Comparison of ENCODE assay signal across 21 cellular contexts in genomic region chr3:52117537-52117936, GRCh38. TPM values are rescaled to one million over a fixed set of nuclear protein-coding genes. Genes with fewer than 3 reads are reported as not detected.
A peak's percentile ranks its signal among the peaks of the same experiment; 100 is the strongest.
DNase-seq lines count a peak whose midpoint lies in the region; ATAC-seq and TF ChIP-seq lines count a peak whose summit lies in the region.
"Had no signal": no experiment of that assay in that cellular context is flagged by ENCODE, and none has a peak within 500 bp of the region (broad histone marks: within the 10 kb centered on the region; RNA-seq: fewer than 3 reads in every experiment).

No MANE protein-coding gene starts in this region.

- TF ChIP-seq POLR2A in body of pancreas (IDR thresholded peaks at IDR 0.05) = no peak

- 80 to 88% methylated on average over 4 of the region's 4 CpGs for WGBS in body of pancreas, 2 donors

- H3K9me3 ChIP-seq in BLaER1 = no peaks in the 10 kb centered on the region
- no peaks in the 10 kb centered on the region for H3K9me3 ChIP-seq in body of pancreas
- H3K9me3 ChIP-seq: A549, HAP-1 had no signal

- H3K27me3 ChIP-seq in BLaER1 (no peaks in the 10 kb centered on the region), body of pancreas (no peaks in the 10 kb centered on the region)

- H3K4me1 ChIP-seq in BLaER1 (peaks cover 64% of the 10 kb centered on the region), body of pancreas (no peaks in the 10 kb centered on the region)
- H3K4me1 ChIP-seq: A549, HAP-1 had no signal

- peak overlapping the region; percentile 92 for H3K27ac Mint-ChIP-seq in dendritic cell treated with granulocyte-macrophage colony-stimulating factor and Interleukin-4, amounts not matched to agents 40 ng/mL and 50 ng/mL, for 4 days
- H3K27ac Mint-ChIP-seq: B cell; CD4-positive, CD25-positive, alpha-beta regulatory T cell; GM23338 had no signal

- TF ChIP-seq CTCF in body of pancreas (IDR thresholded peaks at IDR 0.05) = no peak

- H3K27me3 Mint-ChIP-seq in dendritic cell treated with granulocyte-macrophage colony-stimulating factor and Interleukin-4, amounts not matched to agents 40 ng/mL and 50 ng/mL, for 4 days = no peaks in the 10 kb centered on the region
- H3K27me3 Mint-ChIP-seq: B cell; CD4-positive, CD25-positive, alpha-beta regulatory T cell had no signal

- H3K4me3 ChIP-seq in BLaER1 (no peak overlapping the region), body of pancreas (no peak overlapping the region)
- H3K4me3 ChIP-seq: A549, GM23338, HAP-1 had no signal

- ATAC-seq in body of pancreas (no peak), HG02798 (IDR thresholded peaks at IDR 0.05; ENCODE audit: poor library complexity, unreplicated experiment) (no peak)
- ATAC-seq: A549, GM23338, Right ventricle myocardium inferior had no signal

- no peaks in the 10 kb centered on the region for H3K36me3 Mint-ChIP-seq in dendritic cell treated with granulocyte-macrophage colony-stimulating factor and Interleukin-4, amounts not matched to agents 40 ng/mL and 50 ng/mL, for 4 days (ENCODE audit: low read depth)
- H3K36me3 Mint-ChIP-seq: CD4-positive, CD25-positive, alpha-beta regulatory T cell had no signal

- H3K9ac ChIP-seq in BLaER1 = 0 out of 2 replicates have a peak overlapping the region, but pooled peaks have one; percentile 12
- H3K9ac ChIP-seq: KMS-11 had no signal

- H3K27ac ChIP-seq in BLaER1 = peak overlapping the region; percentile 38
- no peak overlapping the region for H3K27ac ChIP-seq in body of pancreas
- H3K27ac ChIP-seq: A549, KMS-11 had no signal

- H3K9me3 Mint-ChIP-seq in dendritic cell treated with granulocyte-macrophage colony-stimulating factor and Interleukin-4, amounts not matched to agents 40 ng/mL and 50 ng/mL, for 4 days = no peaks in the 10 kb centered on the region
- H3K9me3 Mint-ChIP-seq: CD4-positive, CD25-positive, alpha-beta regulatory T cell; GM23338 had no signal

- H4K20me1 ChIP-seq in BLaER1 = no peaks in the 10 kb centered on the region

- intact Hi-C loops in dendritic cell treated with granulocyte-macrophage colony-stimulating factor and Interleukin-4, amounts not matched to agents 40 ng/mL and 50 ng/mL, for 4 days (cut with micrococcal nuclease) = no loop called here
- intact Hi-C loops in body of pancreas (cut with DNase I) = no loop called here

- peak overlapping the region; percentile 95 for H3K4me2 ChIP-seq in BLaER1
- H3K4me2 ChIP-seq: A549, GM23338, KMS-11 had no signal

- H3K36me3 ChIP-seq in BLaER1 = peaks cover 68% of the 10 kb centered on the region
- no peaks in the 10 kb centered on the region for H3K36me3 ChIP-seq in body of pancreas (replicated peaks in 1 of 2; ENCODE audit: insufficient read depth in 1 of 2, low read depth in 2 of 2)

- DNase-seq in MV-4-11 (lab: John Stamatoyannopoulos, UW) (peak; percentile 38), renal cortical epithelial cell (ENCODE audit: low read depth) (peak; percentile 27), body of pancreas (no peak)
- no peak for DNase-seq in stimulated activated naive CD4-positive, alpha-beta T cell (lab: John Stamatoyannopoulos, UW)
- DNase-seq: CD4-positive, CD25-positive, alpha-beta regulatory T cell; DMS79; IMR-90; NCI-H1417 treated with DMSO at 0.1 percent for 48 hours; NCI-H187; NCI-H446; NCI-H526 treated with DMSO at 0.1 percent for 48 hours; OCI-M1 had no signal

- no peak overlapping the region for H3K4me3 Mint-ChIP-seq in dendritic cell treated with granulocyte-macrophage colony-stimulating factor and Interleukin-4, amounts not matched to agents 40 ng/mL and 50 ng/mL, for 4 days
- H3K4me3 Mint-ChIP-seq: B cell; CD4-positive, CD25-positive, alpha-beta regulatory T cell; GM23338 had no signal

- peaks cover 65% of the 10 kb centered on the region for H3K4me1 Mint-ChIP-seq in dendritic cell treated with granulocyte-macrophage colony-stimulating factor and Interleukin-4, amounts not matched to agents 40 ng/mL and 50 ng/mL, for 4 days (ENCODE audit: low read depth)
- H3K4me1 Mint-ChIP-seq: CD4-positive, CD25-positive, alpha-beta regulatory T cell; GM23338 had no signal

RNA-seq across cellular contexts. Expression of gene POC1A, which starts 36.7 kb away (rescaled TPM):
- total RNA-seq in renal cortical epithelial cell = 2.5 and 5.0 TPM in 2 replicates
- total RNA-seq in body of pancreas = 1 to 10 TPM in 1 of 2 donors, under 1 TPM in 1; 0.26 to 3.3 TPM

Comparison
In these comparisons a context has a peak if more than half of its experiments do, and no peak if none do; other contexts are left out.
1. DNase-seq: peak in MV-4-11 (single experiment) and renal cortical epithelial cell (single experiment); none in stimulated activated naive CD4-positive, alpha-beta T cell (0 of 6) and body of pancreas (0 of 4).